ENCODE assay signal across 8 cellular contexts in genomic region chr9:131393622-131394463, GRCh38. TPM values are rescaled to one million over a fixed set of nuclear protein-coding genes. Genes with fewer than 3 reads are reported as not detected.
DNase-seq lines count a peak whose midpoint lies in the region; ATAC-seq, FAIRE-seq and TF ChIP-seq lines count a peak whose summit lies in the region.

TSS of gene PRRC2B (plus strand) at chr9:131394086. CDS start at chr9:131430145, 36,059 bp downstream.

- intact Hi-C loops in Right ventricle myocardium superior (cut with DNase I), result no loop called here
- intact Hi-C loops in pancreas (cut with DNase I), result no loop called here
- intact Hi-C loops in thyroid gland (cut with DNase I), result no loop called here

- no peak for FAIRE-seq in pancreas (lab: Jason Lieb, UNC)

- H3K4me1 ChIP-seq in pancreas (peaks cover 36 to 41% (median 39%) of the 10 kb centered on the region in 3 donors), thyroid gland (peaks cover 46 to 50% of the 10 kb centered on the region in 2 donors)

- H3K27me3 ChIP-seq in pancreas, result no peaks in the 10 kb centered on the region
- H3K27me3 ChIP-seq in thyroid gland, result no peaks in the 10 kb centered on the region

- no peaks in the 10 kb centered on the region for H3K9me3 ChIP-seq in pancreas
- no peaks in the 10 kb centered on the region for H3K9me3 ChIP-seq in thyroid gland

- H3K36me3 ChIP-seq in pancreas (no peaks in the 10 kb centered on the region), thyroid gland (no peaks in the 10 kb centered on the region)

- peak in 1 of 2 donors; percentile 67 for TF ChIP-seq POLR2A in thyroid gland (IDR thresholded peaks at IDR 0.05)

- WGBS in pancreas, 2 donors, result 1% methylated on average over 10 to 112 of the region's 114 CpGs
- 2% methylated on average over 11 to 17 of the region's 114 CpGs for WGBS in thyroid gland, 2 donors

- TF ChIP-seq CTCF in pancreas (IDR thresholded peaks at IDR 0.05) (peak; percentile 20 to 45 (median 32)), thyroid gland (IDR thresholded peaks at IDR 0.05) (peak in 4 of 6 experiments; percentile 30 to 95 (median 48))

- peak; percentile 39 for ATAC-seq in GM21723 (IDR thresholded peaks at IDR 0.05; ENCODE audit: unreplicated experiment)
- ATAC-seq in Right ventricle myocardium superior (ENCODE audit: poor library complexity), result peak; percentile 85
- peak; percentile 78 to 84 (median 82) for ATAC-seq in pancreas

- DNase-seq in DMS79 (lab: John Stamatoyannopoulos, UW) (peak; percentile 63), M059J (ENCODE audit: low read depth) (peak; percentile 76), SW480 (ENCODE audit: low spot score) (peak; percentile 62), Right ventricle myocardium superior (peak; percentile 91), pancreas (peak; percentile 82 to 96 (median 88)), thyroid gland (peak; percentile 84 to 87)
- peak; percentile 68 for DNase-seq in activated naive CD8-positive, alpha-beta T cell treated with anti-CD3 and anti-CD28 coated beads, Interleukin-2, amount 50 U/mL, for 16 hours (ENCODE audit: low read depth, low spot score)

- H3K4me3 ChIP-seq in pancreas (peak within 1 kb of the TSS; percentile 31 to 83 (median 66)), thyroid gland (replicated peaks in 1 of 3) (peak within 1 kb of the TSS; percentile 5 to 90 (median 68))

- H3K27ac ChIP-seq in pancreas, result peak within 1 kb of the TSS; percentile 76 to 96 (median 93)
- peak within 1 kb of the TSS; percentile 97 to 99 (median 98) for H3K27ac ChIP-seq in thyroid gland

RNA-seq across cellular contexts. Expression of gene PRRC2B, which starts in this region (rescaled TPM):
- 38.2 and 80.5 TPM in 2 replicates for total RNA-seq in M059J (2014; rRNA removed; shearing (Covaris generic))
- total RNA-seq in Right ventricle myocardium superior (124 TPM), pancreas (100 to 1,000 TPM in 2 of 6 donors, 10 to 100 TPM in 4; 67.4 to 132 (median 94.9) TPM), thyroid gland (100 to 1,000 TPM in 3 of 4 donors, 10 to 100 TPM in 1; 81.7 to 159 (median 117) TPM)
- 10 to 100 TPM; 44.8 to 77.9 TPM for polyA plus RNA-seq in pancreas

Comparison
In these comparisons a context has a peak if more than half of its experiments do, and no peak if none do; other contexts are left out.
1. Peak in every context shown above with its lines: DNase-seq, ATAC-seq, H3K4me3 ChIP-seq and H3K27ac ChIP-seq.